ENCODE assay signal across 9 cellular contexts in the genomic region with DNA sequence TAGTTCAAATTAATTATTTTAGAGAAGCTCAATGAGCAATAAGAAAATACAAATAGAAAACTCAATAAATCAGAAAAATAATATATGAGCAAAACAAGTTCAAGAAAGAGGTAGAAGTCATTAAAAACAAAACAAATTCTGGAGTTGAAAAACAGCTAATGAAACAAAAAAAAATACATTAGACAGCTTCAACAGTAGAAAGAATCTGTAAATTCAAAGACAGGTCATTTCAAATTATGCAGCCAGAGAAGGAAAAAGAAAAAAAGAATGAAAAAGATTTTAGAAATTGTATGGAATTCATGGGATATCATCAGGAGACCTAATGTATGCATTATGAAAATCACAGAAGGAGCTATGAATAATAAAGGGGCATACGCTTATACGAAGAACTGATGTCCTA.
"Had no signal": no experiment of that assay in that cellular context is flagged by ENCODE, and none has a peak within 500 bp of the region (broad histone marks: within the 10 kb centered on the region; RNA-seq: fewer than 3 reads in every experiment).

No MANE protein-coding gene starts in this region.

- H3K9ac ChIP-seq: GM23248 had no signal

- H2AFZ ChIP-seq: GM23248, GM23338 had no signal

- DNase-seq: GM23248, GOT3, H7, H9, HCEC 1CT, HFFc6 had no signal

- H3K27ac ChIP-seq: GM23248 had no signal

- H3K9me3 ChIP-seq: HAP-1 had no signal

- H3K4me1 ChIP-seq: HAP-1 had no signal

- H3K4me2 ChIP-seq: GM23338 had no signal

- H3K36me3 ChIP-seq: HAP-1 had no signal

- H3K4me3 ChIP-seq: GM23248, GM23338, HAP-1 had no signal

- ATAC-seq: GM23338, HCT116 had no signal
